2 cellular contexts compared by ENCODE assay signal in genomic region chr12:123152823-123153222, GRCh38.
TF ChIP-seq lines count a peak whose summit lies in the region.

No MANE protein-coding gene starts in this region.

TF ChIP-seq in GM23338, 12 proteins besides CTCF, POLR2A, EP300 and RAD21:
- TF ChIP-seq EZH2phosphoT487 (IDR thresholded peaks at IDR 0.05; ENCODE audit: unreplicated experiment) (no peak), NANOG (IDR thresholded peaks at IDR 0.05; ENCODE audit: borderline replicate concordance) (no peak), ZNF462 (CRISPR knock-in tag; IDR thresholded peaks at IDR 0.05) (no peak), JUNB (IDR thresholded peaks at IDR 0.05; ENCODE audit: unreplicated experiment) (no peak), CREB1 (CRISPR knock-in tag; IDR thresholded peaks at IDR 0.05; ENCODE audit: low read depth) (no peak), ETS1 (IDR thresholded peaks at IDR 0.05) (no peak), STAT1 (IDR thresholded peaks at IDR 0.05; ENCODE audit: unreplicated experiment) (no peak)

TF ChIP-seq in GM12878, 131 proteins besides CTCF, POLR2A, EP300 and RAD21:
- TF ChIP-seq NFIC (IDR thresholded peaks at IDR 0.05; ENCODE audit: low read depth, low read length) (no peak), ZNF24 (IDR thresholded peaks at IDR 0.05) (no peak), NR2F1 (conservative IDR thresholded peaks at IDR 0.05) (no peak), RB1 (IDR thresholded peaks at IDR 0.05; ENCODE audit: borderline replicate concordance) (no peak), KAT2A (conservative IDR thresholded peaks at IDR 0.05; ENCODE audit: control insufficient read depth, low read depth, low read length) (no peak), CREM (IDR thresholded peaks at IDR 0.05; ENCODE audit: low read depth) (no peak), BHLHE40 (IDR thresholded peaks at IDR 0.05; ENCODE audit: borderline replicate concordance in 1 of 2, low read depth in 2 of 2, low read length in 1 of 2) (no peak), NR2C1 (IDR thresholded peaks at IDR 0.05) (no peak), SMARCA5 (IDR thresholded peaks at IDR 0.05) (no peak), SIX5 (IDR thresholded peaks at IDR 0.05; ENCODE audit: low read depth, low read length, severe bottlenecking) (no peak), ASH2L (IDR thresholded peaks at IDR 0.05; ENCODE audit: borderline replicate concordance, low read depth) (no peak), SPI1 (IDR thresholded peaks at IDR 0.05; ENCODE audit: borderline replicate concordance, insufficient read depth, low read depth, low read length) (no peak), PAX8 (IDR thresholded peaks at IDR 0.05) (no peak), ATF2 (IDR thresholded peaks at IDR 0.05; ENCODE audit: low read length) (no peak), BCLAF1 (IDR thresholded peaks at IDR 0.05) (no peak), ELK1 (IDR thresholded peaks at IDR 0.05; ENCODE audit: low read depth, low read length) (no peak)
TF ChIP-seq in GM12878: peak in this region for 0.
